ENCODE assay signal across 12 cellular contexts in the genomic region with DNA sequence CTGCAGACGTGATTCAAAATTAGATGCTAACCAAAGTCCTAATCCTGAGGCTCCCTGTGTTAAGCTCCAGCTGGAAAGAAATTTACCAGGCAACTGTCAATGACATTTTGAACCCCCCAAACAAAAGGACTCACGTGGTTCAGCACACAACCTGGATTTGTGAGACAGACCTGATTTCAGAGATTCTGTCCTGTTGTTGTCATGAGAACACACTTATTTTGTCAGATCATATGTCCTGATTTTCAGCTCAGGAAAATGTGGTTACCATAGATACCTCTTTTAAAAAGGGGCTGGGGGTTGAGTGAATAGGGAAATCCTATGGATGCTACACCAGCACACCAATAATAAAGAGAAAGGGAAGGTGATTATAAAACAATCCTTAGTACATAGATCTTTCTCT.
DNase-seq lines count a peak whose midpoint lies in the region; TF ChIP-seq lines count a peak whose summit lies in the region.
"Had no signal": no experiment of that assay in that cellular context is flagged by ENCODE, and none has a peak within 500 bp of the region (broad histone marks: within the 10 kb centered on the region; RNA-seq: fewer than 3 reads in every experiment).

No MANE protein-coding gene starts in this region.

- H2AFZ ChIP-seq in smooth muscle cell (ENCODE audit: low read depth) = no peak overlapping the region
- H2AFZ ChIP-seq: GM23248 had no signal

- H3K4me2 ChIP-seq in smooth muscle cell = peak overlapping the region; percentile 5

- H3K79me2 ChIP-seq in smooth muscle cell (ENCODE audit: low read depth) = no peaks in the 10 kb centered on the region

- 23% methylated on average over 2 of the region's 2 CpGs for WGBS in smooth muscle cell (ENCODE audit: low lambda C conversion rate)

- H3K4me1 ChIP-seq in smooth muscle cell (ENCODE audit: low read depth) = peaks cover 14% of the 10 kb centered on the region
- H3K4me1 ChIP-seq: BE2C had no signal

- H3K27ac ChIP-seq in caudate nucleus (ENCODE audit: low read depth, low read length) (peak overlapping the region; percentile 27), smooth muscle cell (ENCODE audit: low read depth) (peak overlapping the region; percentile 71)
- H3K27ac ChIP-seq: C4-2B, GM23248 had no signal

- DNase-seq in NCI-H748 (lab: John Stamatoyannopoulos, UW; ENCODE audit: unreplicated experiment) (peak; percentile 29), NCI-H748 treated with DMSO at 0.1 percent for 48 hours (lab: John Stamatoyannopoulos, UW) (no peak), NCI-H69 (lab: John Stamatoyannopoulos, UW) (peak; percentile 11), caudate nucleus (lab: John Stamatoyannopoulos, UW) (no peak), smooth muscle cell (lab: John Stamatoyannopoulos, UW; ENCODE audit: unreplicated experiment) (no peak), activated gamma-delta T cell (lab: John Stamatoyannopoulos, UW) (no peak), AG08396 (ENCODE audit: low spot score) (no peak)
- DNase-seq: BE2C; CD4-positive, alpha-beta memory T cell; DMS79; GM23248 had no signal

- H3K36me3 ChIP-seq in smooth muscle cell (ENCODE audit: low read depth) = peaks cover 4% of the 10 kb centered on the region
- H3K36me3 ChIP-seq: BE2C had no signal

- no peak for TF ChIP-seq CTCF in smooth muscle cell (IDR thresholded peaks at IDR 0.05; ENCODE audit: borderline replicate concordance, insufficient read depth, poor library complexity, severe bottlenecking)

- H3F3A ChIP-seq in smooth muscle cell (ENCODE audit: low read depth) = peaks cover 29% of the 10 kb centered on the region

- H3K4me3 ChIP-seq in smooth muscle cell = no peak overlapping the region
- H3K4me3 ChIP-seq: GM23248 had no signal

- no peak overlapping the region for H3K9ac ChIP-seq in smooth muscle cell (ENCODE audit: low read depth)
- H3K9ac ChIP-seq: GM23248 had no signal

- no peaks in the 10 kb centered on the region for H4K20me1 ChIP-seq in smooth muscle cell (ENCODE audit: low read depth)

- no peaks in the 10 kb centered on the region for H3K9me3 ChIP-seq in smooth muscle cell (replicated peaks; ENCODE audit: low read depth)
- H3K9me3 ChIP-seq: BE2C had no signal

- H3K27me3 ChIP-seq in smooth muscle cell (ENCODE audit: low read depth) = no peaks in the 10 kb centered on the region
- H3K27me3 ChIP-seq: BE2C had no signal

Comparison
In these comparisons a context has a peak if more than half of its experiments do, and no peak if none do; other contexts are left out.
1. DNase-seq: peak in NCI-H748 (single experiment) and NCI-H69 (single experiment); none in NCI-H748 treated with DMSO at 0.1 percent for 48 hours (single experiment), caudate nucleus (0 of 61), smooth muscle cell (single experiment), activated gamma-delta T cell (single experiment) and AG08396 (single experiment).